ENCODE assay signal across 1 cellular context in genomic region chr5:39194466-39195136, GRCh38.
TF ChIP-seq lines count a peak whose summit lies in the region.

No MANE protein-coding gene starts in this region.

TF ChIP-seq in K562, 482 proteins besides CTCF, POLR2A, EP300 and RAD21 (continued from another document and continues in another):
- TF ChIP-seq POLR2G (IDR thresholded peaks at IDR 0.05; ENCODE audit: low read depth, low read length) (0 out of 2 replicates have a peak, but pooled peaks have one; percentile 15), ZNF354B (CRISPR knock-in tag; IDR thresholded peaks at IDR 0.05) (no peak), ADNP (tag; IDR thresholded peaks at IDR 0.05) (no peak), PYGO2 (tag; IDR thresholded peaks at IDR 0.05) (peak; percentile 37; the same call in 1 of the 2 replicates), REST (CRISPR knock-in tag; IDR thresholded peaks at IDR 0.05; ENCODE audit: low read depth) (0 out of 2 replicates have a peak, but pooled peaks have one; percentile 21), PHF20 (IDR thresholded peaks at IDR 0.05; ENCODE audit: partially characterized antibody) (no peak), NFE2 (IDR thresholded peaks at IDR 0.05; ENCODE audit: low read depth) (peak; percentile 5; the same call in 1 of the 2 replicates), ZNF197 (CRISPR knock-in tag; IDR thresholded peaks at IDR 0.05; ENCODE audit: low read depth) (no peak), SREBF1 (IDR thresholded peaks at IDR 0.05; ENCODE audit: borderline replicate concordance, low read depth, low read length) (no peak), MEIS2 (IDR thresholded peaks at IDR 0.05; ENCODE audit: partially characterized antibody) (peak; percentile 98), ZNF311 (CRISPR knock-in tag; IDR thresholded peaks at IDR 0.05) (peak; percentile 68), CBX8 (IDR thresholded peaks at IDR 0.05; ENCODE audit: borderline replicate concordance, extremely low read depth, low read depth, low read length, poor library complexity, severe bottlenecking) (no peak), ESRRA (IDR thresholded peaks at IDR 0.05; ENCODE audit: borderline replicate concordance, low read depth) (peak; percentile 39; the same call in 1 of the 2 replicates), USF1 (CRISPR knock-in tag; IDR thresholded peaks at IDR 0.05) (no peak), MAZ (CRISPR knock-in tag; conservative IDR thresholded peaks at IDR 0.05 in 1 of 2, IDR thresholded peaks at IDR 0.05 in 1 of 2) (no peak; a peak in 1 of 4 replicates), KHSRP (IDR thresholded peaks at IDR 0.05) (peak; percentile 72), ELF1 (tag; IDR thresholded peaks at IDR 0.05) (no peak), MCM2 (IDR thresholded peaks at IDR 0.05; ENCODE audit: low read depth) (no peak), ATF7 (IDR thresholded peaks at IDR 0.05) (peak; percentile 34; the same call in 1 of the 2 replicates), E2F3 (CRISPR knock-in tag; IDR thresholded peaks at IDR 0.05) (no peak), PHTF2 (CRISPR knock-in tag; IDR thresholded peaks at IDR 0.05) (no peak), SRF (CRISPR knock-in tag; IDR thresholded peaks at IDR 0.05) (no peak), ZNF277 (CRISPR knock-in tag; IDR thresholded peaks at IDR 0.05; ENCODE audit: borderline replicate concordance) (no peak), IFI16 (CRISPR knock-in tag; IDR thresholded peaks at IDR 0.05) (no peak), CBFA2T2 (conservative IDR thresholded peaks at IDR 0.05) (peak; percentile 89), NFE2L1 (tag; IDR thresholded peaks at IDR 0.05; ENCODE audit: borderline replicate concordance, low read depth) (no peak), MXI1 (IDR thresholded peaks at IDR 0.05; ENCODE audit: low read depth, low read length) (no peak), CREB5 (CRISPR knock-in tag; IDR thresholded peaks at IDR 0.05) (no peak), ZBTB40 (IDR thresholded peaks at IDR 0.05) (peak; percentile 52), ZBTB40 (CRISPR knock-in tag; IDR thresholded peaks at IDR 0.05) (no peak), RFX5 (IDR thresholded peaks at IDR 0.05; ENCODE audit: low read depth, low read length) (no peak), BRD4 (IDR thresholded peaks at IDR 0.05) (no peak), EHMT2 (IDR thresholded peaks at IDR 0.05) (peak; percentile 77), CHD4 (IDR thresholded peaks at IDR 0.05; ENCODE audit: insufficient read depth, insufficient replicate concordance, low read depth, low read length, poor library complexity, severe bottlenecking) (no peak), POLR3A (IDR thresholded peaks at IDR 0.05; ENCODE audit: borderline replicate concordance, extremely low read depth, insufficient read depth, insufficient read length) (no peak), USF2 (CRISPR knock-in tag; IDR thresholded peaks at IDR 0.05) (no peak), EP400 (IDR thresholded peaks at IDR 0.05) (peak; percentile 43; the same call in 1 of the 2 replicates), TEAD2 (tag; IDR thresholded peaks at IDR 0.05) (peak; percentile 25; the same call in 1 of the 2 replicates), TAL1 (IDR thresholded peaks at IDR 0.05) (peak; percentile 92), STAT5A (IDR thresholded peaks at IDR 0.05; ENCODE audit: borderline replicate concordance, low read length) (peak; percentile 80), GTF3C2 (IDR thresholded peaks at IDR 0.05; ENCODE audit: borderline replicate concordance, extremely low read depth, insufficient read length) (no peak), MAFK (IDR thresholded peaks at IDR 0.05; ENCODE audit: low read length) (no peak), KDM4B (IDR thresholded peaks at IDR 0.05; ENCODE audit: borderline replicate concordance in 2 of 2, low read depth in 1 of 2) (no peak), CBFA2T3 (IDR thresholded peaks at IDR 0.05) (peak; percentile 96)
